In the genomic region with DNA sequence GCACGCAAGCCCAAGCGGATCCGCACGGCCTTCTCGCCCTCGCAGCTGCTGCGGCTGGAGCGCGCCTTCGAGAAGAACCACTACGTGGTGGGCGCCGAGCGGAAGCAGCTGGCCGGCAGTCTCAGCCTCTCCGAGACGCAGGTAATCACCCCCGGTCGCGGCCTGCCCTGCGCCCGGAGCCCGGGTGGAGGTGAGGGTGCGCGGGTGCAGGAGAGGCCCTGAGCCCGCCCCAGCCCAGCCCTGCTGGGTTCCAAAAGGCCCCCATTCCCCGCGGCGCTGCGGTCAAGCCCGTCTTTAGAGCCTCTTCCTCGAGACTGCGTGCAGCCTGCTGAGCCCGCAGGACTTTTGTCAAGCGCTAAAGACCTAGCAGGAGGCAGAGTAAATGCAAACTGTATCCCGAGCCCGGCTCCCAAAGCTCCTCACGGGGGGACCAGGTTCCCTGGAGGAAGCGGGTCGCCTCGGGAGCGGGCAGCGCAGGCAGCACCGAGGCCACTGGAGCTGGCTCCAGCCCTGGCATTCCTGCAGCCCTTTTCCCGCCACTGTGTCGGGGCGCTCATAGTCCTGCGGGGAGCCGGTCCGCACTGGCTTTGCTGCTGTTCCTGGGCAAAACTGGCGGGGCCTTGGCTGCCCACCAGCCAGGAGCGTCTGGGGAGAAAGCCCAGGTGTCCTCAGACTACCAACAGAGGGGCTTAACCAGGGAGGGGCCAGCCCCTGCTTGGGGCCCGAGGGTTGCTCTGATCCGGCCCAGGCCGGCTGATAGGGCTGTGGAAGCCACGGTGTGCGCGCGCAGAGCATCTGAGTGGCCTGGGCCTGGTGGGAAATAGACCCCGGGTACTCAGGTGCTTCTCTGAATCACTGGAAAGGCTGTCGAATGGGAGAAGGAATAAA, we compare ENCODE assay signal across 1 cellular context.
TF ChIP-seq lines count a peak whose summit lies in the region.

No MANE protein-coding gene starts in this region.

TF ChIP-seq in GM12878, 131 proteins besides CTCF, POLR2A, EP300 and RAD21:
- TF ChIP-seq TCF3 (IDR thresholded peaks at IDR 0.05; ENCODE audit: borderline replicate concordance, insufficient read depth, low read depth, low read length) (0 out of 2 replicates have a peak, but pooled peaks have one; percentile 43), DPF2 (IDR thresholded peaks at IDR 0.05) (0 out of 2 replicates have a peak, but pooled peaks have one; percentile 12), ZNF687 (IDR thresholded peaks at IDR 0.05) (peak; percentile 65), GATAD2B (conservative IDR thresholded peaks at IDR 0.05; ENCODE audit: low read depth) (0 out of 2 replicates have a peak, but pooled peaks have one; percentile 36), BCL11A (IDR thresholded peaks at IDR 0.05; ENCODE audit: low read depth, low read length) (0 out of 2 replicates have a peak, but pooled peaks have one; percentile 14), MTA3 (IDR thresholded peaks at IDR 0.05; ENCODE audit: borderline replicate concordance, low read length) (no peak), TCF12 (IDR thresholded peaks at IDR 0.05; ENCODE audit: low read depth, low read length) (peak; percentile 89; the same call in 1 of the 2 replicates), ZNF384 (IDR thresholded peaks at IDR 0.05; ENCODE audit: borderline replicate concordance, low read depth, low read length) (no peak), MEF2B (IDR thresholded peaks at IDR 0.05; ENCODE audit: partially characterized antibody, poor library complexity, severe bottlenecking) (no peak), BCL3 (IDR thresholded peaks at IDR 0.05; ENCODE audit: borderline replicate concordance, insufficient read depth, low read depth, low read length, poor library complexity, severe bottlenecking) (no peak), BHLHE40 (IDR thresholded peaks at IDR 0.05; ENCODE audit: borderline replicate concordance in 1 of 2, low read depth in 2 of 2, low read length in 1 of 2) (peak in 1 of 2 experiments; percentile 40; a peak in 1 of 4 replicates)
- TF ChIP-seq, protein P1, sequence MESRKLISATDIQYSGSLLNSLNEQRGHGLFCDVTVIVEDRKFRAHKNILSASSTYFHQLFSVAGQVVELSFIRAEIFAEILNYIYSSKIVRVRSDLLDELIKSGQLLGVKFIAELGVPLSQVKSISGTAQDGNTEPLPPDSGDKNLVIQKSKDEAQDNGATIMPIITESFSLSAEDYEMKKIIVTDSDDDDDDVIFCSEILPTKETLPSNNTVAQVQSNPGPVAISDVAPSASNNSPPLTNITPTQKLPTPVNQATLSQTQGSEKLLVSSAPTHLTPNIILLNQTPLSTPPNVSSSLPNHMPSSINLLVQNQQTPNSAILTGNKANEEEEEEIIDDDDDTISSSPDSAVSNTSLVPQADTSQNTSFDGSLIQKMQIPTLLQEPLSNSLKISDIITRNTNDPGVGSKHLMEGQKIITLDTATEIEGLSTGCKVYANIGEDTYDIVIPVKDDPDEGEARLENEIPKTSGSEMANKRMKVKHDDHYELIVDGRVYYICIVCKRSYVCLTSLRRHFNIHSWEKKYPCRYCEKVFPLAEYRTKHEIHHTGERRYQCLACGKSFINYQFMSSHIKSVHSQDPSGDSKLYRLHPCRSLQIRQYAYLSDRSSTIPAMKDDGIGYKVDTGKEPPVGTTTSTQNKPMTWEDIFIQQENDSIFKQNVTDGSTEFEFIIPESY (IDR thresholded peaks at IDR 0.05), result no peak
- TF ChIP-seq, protein P2, sequence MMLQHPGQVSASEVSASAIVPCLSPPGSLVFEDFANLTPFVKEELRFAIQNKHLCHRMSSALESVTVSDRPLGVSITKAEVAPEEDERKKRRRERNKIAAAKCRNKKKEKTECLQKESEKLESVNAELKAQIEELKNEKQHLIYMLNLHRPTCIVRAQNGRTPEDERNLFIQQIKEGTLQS (IDR thresholded peaks at IDR 0.05; ENCODE audit: borderline replicate concordance, extremely low read depth, low read depth, low read length), result no peak
